In genomic region chr2:56390644-56391043, GRCh38 we compare ENCODE assay signal across 23 cellular contexts.
"Had no signal": no experiment of that assay in that cellular context is flagged by ENCODE, and none has a peak within 500 bp of the region (broad histone marks: within the 10 kb centered on the region; RNA-seq: fewer than 3 reads in every experiment).

No MANE protein-coding gene starts in this region.

- ATAC-seq: Panc1, PC-3 had no signal

- H3K9me3 ChIP-seq: MG63 had no signal

- H3K36me3 ChIP-seq: MG63 had no signal

- H3K27ac ChIP-seq: HL-60, RWPE1 had no signal

- DNase-seq: KBM-7, MG63, NCI-H1092, NCI-H1105 treated with DMSO at 0.1 percent for 48 hours, NCI-H1417 treated with DMSO at 0.1 percent for 48 hours, NCI-H146, NCI-H1694 treated with DMSO at 0.1 percent for 48 hours, NCI-H1930, NCI-H2081, NCI-H2107, NCI-H2171, NCI-H226, NCI-H446, NCI-H510A, NCI-H524 treated with DMSO at 0.1 percent for 48 hours, NCI-H69, NCI-H774, PC-3, SHP77 had no signal

- H3K27me3 ChIP-seq: MG63 had no signal

- FAIRE-seq: HTR-8/SVneo had no signal

- H3K4me3 ChIP-seq: MG63 had no signal
